ENCODE assay signal across 1 cellular context in the genomic region with DNA sequence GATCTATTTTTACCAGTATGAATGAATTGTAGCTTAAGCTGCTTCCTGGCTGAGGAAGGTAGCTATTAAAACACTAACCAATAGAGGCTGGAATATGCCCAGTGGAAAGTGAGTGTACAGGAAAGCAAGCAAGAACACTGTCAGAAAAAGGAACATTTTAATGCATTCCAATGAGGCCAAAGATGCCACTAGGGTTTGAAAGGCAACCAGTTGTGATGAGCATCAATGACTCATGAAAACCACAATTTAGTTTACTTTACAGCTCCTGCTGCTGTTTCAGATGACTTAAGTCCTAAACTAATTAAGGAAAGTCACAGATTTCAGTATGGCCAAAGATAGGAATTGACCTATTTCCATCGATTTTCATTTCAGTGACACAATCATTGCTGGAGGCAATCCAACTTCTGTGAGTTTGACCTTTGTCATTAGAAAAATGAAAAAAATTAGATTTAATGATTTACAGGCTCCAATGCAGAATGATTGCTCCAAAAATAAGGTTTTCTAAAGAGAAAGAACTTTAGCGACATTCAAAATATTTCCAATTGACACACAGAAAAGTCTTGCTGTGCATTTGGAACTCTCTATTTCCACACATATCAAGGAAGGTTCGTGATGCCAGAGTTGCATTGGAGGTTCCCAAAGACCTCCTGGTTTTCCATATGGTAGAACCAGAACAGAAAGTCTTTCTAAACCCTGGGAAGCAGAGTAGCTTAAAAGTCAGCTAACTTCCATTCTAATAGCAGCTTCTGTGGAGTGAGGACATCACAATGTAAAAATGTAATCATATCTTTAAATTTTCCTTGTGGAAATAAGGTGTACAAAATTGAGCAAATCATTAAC.
A peak's percentile ranks its signal among the peaks of the same experiment; 100 is the strongest.
TF ChIP-seq lines count a peak whose summit lies in the region.

No MANE protein-coding gene starts in this region.

TF ChIP-seq in liver, 16 proteins besides CTCF, POLR2A, EP300 and RAD21 (continued from another document):
- TF ChIP-seq, protein P1, sequence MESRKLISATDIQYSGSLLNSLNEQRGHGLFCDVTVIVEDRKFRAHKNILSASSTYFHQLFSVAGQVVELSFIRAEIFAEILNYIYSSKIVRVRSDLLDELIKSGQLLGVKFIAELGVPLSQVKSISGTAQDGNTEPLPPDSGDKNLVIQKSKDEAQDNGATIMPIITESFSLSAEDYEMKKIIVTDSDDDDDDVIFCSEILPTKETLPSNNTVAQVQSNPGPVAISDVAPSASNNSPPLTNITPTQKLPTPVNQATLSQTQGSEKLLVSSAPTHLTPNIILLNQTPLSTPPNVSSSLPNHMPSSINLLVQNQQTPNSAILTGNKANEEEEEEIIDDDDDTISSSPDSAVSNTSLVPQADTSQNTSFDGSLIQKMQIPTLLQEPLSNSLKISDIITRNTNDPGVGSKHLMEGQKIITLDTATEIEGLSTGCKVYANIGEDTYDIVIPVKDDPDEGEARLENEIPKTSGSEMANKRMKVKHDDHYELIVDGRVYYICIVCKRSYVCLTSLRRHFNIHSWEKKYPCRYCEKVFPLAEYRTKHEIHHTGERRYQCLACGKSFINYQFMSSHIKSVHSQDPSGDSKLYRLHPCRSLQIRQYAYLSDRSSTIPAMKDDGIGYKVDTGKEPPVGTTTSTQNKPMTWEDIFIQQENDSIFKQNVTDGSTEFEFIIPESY (IDR thresholded peaks at IDR 0.05): peak; percentile 32
- TF ChIP-seq JUND (IDR thresholded peaks at IDR 0.05): peak; percentile 54 to 79
- TF ChIP-seq NR2F2 (IDR thresholded peaks at IDR 0.05): peak; percentile 26
- no peak for TF ChIP-seq GABPA (IDR thresholded peaks at IDR 0.05 in 1 of 2, conservative IDR thresholded peaks at IDR 0.05 in 1 of 2)
- TF ChIP-seq, protein P2, sequence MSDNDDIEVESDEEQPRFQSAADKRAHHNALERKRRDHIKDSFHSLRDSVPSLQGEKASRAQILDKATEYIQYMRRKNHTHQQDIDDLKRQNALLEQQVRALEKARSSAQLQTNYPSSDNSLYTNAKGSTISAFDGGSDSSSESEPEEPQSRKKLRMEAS (IDR thresholded peaks at IDR 0.05): no peak
